In the genomic region with DNA sequence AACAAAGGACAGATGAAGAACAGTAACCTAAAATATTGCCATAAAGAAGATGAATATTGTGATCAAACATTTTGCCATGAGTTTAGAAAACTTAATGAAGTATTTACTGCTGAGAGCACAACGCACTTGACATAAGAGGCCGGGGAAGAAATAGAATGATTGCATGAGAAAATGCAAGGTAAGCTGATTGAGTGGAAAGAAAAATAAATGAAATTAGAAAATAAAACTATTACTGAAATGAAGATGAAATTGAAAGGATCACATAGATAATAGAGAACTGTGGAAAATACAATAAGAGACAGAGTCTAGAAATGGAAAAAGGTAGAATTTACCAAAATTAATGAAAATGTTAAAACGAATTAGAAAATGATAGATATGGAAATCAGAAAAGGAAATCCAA, we compare ENCODE assay signal across 16 cellular contexts. TPM values are rescaled to one million over a fixed set of nuclear protein-coding genes. Genes with fewer than 3 reads are reported as not detected.
DNase-seq lines count a peak whose midpoint lies in the region; ATAC-seq and TF ChIP-seq lines count a peak whose summit lies in the region.
"Had no signal": no experiment of that assay in that cellular context is flagged by ENCODE, and none has a peak within 500 bp of the region (broad histone marks: within the 10 kb centered on the region; RNA-seq: fewer than 3 reads in every experiment).

No MANE protein-coding gene starts in this region.

- peaks cover 18% of the 10 kb centered on the region for H3K36me3 Mint-ChIP-seq in activated naive CD8-positive, alpha-beta T cell
- H3K36me3 Mint-ChIP-seq in activated naive CD8-positive, alpha-beta T cell treated with anti-CD3 and anti-CD28 coated beads, Interleukin-2, amount 50 U/mL, for 24 hours (ENCODE audit: low read depth): peaks cover 52% of the 10 kb centered on the region
- H3K36me3 Mint-ChIP-seq in T-cell: peaks cover 52% of the 10 kb centered on the region
- H3K36me3 Mint-ChIP-seq in effector memory CD8-positive, alpha-beta T cell (ENCODE audit: insufficient read depth): peaks cover 87% of the 10 kb centered on the region
- H3K36me3 Mint-ChIP-seq in stimulated activated effector memory CD8-positive, alpha-beta T cell treated with anti-CD3 and anti-CD28 coated beads, Interleukin-12 subunit alpha, Interleukin-12 subunit beta, amount 100 ng/mL, for 72 hours: peaks cover 81% of the 10 kb centered on the region

- peak overlapping the region; percentile 41 for H3K4me3 Mint-ChIP-seq in activated naive CD8-positive, alpha-beta T cell
- H3K4me3 Mint-ChIP-seq in activated naive CD8-positive, alpha-beta T cell treated with anti-CD3 and anti-CD28 coated beads, Interleukin-2, amount 50 U/mL, for 24 hours: no peak overlapping the region
- H3K4me3 Mint-ChIP-seq in T-cell: peak overlapping the region in 2 of 3 donors; percentile 26 to 65
- H3K4me3 Mint-ChIP-seq in effector memory CD8-positive, alpha-beta T cell: peak overlapping the region; percentile 11 to 61
- peak overlapping the region; percentile 48 for H3K4me3 Mint-ChIP-seq in stimulated activated effector memory CD8-positive, alpha-beta T cell treated with anti-CD3 and anti-CD28 coated beads, Interleukin-12 subunit alpha, Interleukin-12 subunit beta, amount 100 ng/mL, for 72 hours
- H3K4me3 Mint-ChIP-seq: dendritic cell treated with granulocyte-macrophage colony-stimulating factor and Interleukin-4, amounts not matched to agents 40 ng/mL and 50 ng/mL, for 4 days; GM23338; neural progenitor cell had no signal

- peaks cover 78% of the 10 kb centered on the region for H3K4me1 Mint-ChIP-seq in activated naive CD8-positive, alpha-beta T cell (ENCODE audit: low read depth)
- H3K4me1 Mint-ChIP-seq in activated naive CD8-positive, alpha-beta T cell treated with anti-CD3 and anti-CD28 coated beads, Interleukin-2, amount 50 U/mL, for 24 hours: peaks cover 65% of the 10 kb centered on the region
- H3K4me1 Mint-ChIP-seq in T-cell: peaks cover 78 to 86% (median 79%) of the 10 kb centered on the region in 3 donors
- peaks cover 44 to 55% of the 10 kb centered on the region in 2 donors for H3K4me1 Mint-ChIP-seq in effector memory CD8-positive, alpha-beta T cell (ENCODE audit: low read depth in 2 of 2)
- H3K4me1 Mint-ChIP-seq in stimulated activated effector memory CD8-positive, alpha-beta T cell treated with anti-CD3 and anti-CD28 coated beads, Interleukin-12 subunit alpha, Interleukin-12 subunit beta, amount 100 ng/mL, for 72 hours: peaks cover 59% of the 10 kb centered on the region
- H3K4me1 Mint-ChIP-seq: GM23338, neural progenitor cell had no signal

- H3K27me3 Mint-ChIP-seq in activated naive CD8-positive, alpha-beta T cell: no peaks in the 10 kb centered on the region
- H3K27me3 Mint-ChIP-seq in activated naive CD8-positive, alpha-beta T cell treated with anti-CD3 and anti-CD28 coated beads, Interleukin-2, amount 50 U/mL, for 24 hours: no peaks in the 10 kb centered on the region
- H3K27me3 Mint-ChIP-seq in T-cell: no peaks in the 10 kb centered on the region
- H3K27me3 Mint-ChIP-seq in effector memory CD8-positive, alpha-beta T cell: no peaks in the 10 kb centered on the region
- H3K27me3 Mint-ChIP-seq: dendritic cell treated with granulocyte-macrophage colony-stimulating factor and Interleukin-4, amounts not matched to agents 40 ng/mL and 50 ng/mL, for 4 days had no signal

- no peak for TF ChIP-seq POLR2A in erythroblast (IDR thresholded peaks at IDR 0.05; ENCODE audit: low read length)

- no peak for ATAC-seq in activated naive CD8-positive, alpha-beta T cell treated with anti-CD3 and anti-CD28 coated beads, Interleukin-2, amount 50 U/mL, for 24 hours
- ATAC-seq in T-cell (replicated peaks in 1 of 4): no peak
- no peak for ATAC-seq in effector memory CD8-positive, alpha-beta T cell (replicated peaks)
- ATAC-seq in stimulated activated effector memory CD8-positive, alpha-beta T cell treated with anti-CD3 and anti-CD28 coated beads, Interleukin-12 subunit alpha, Interleukin-12 subunit beta, amount 100 ng/mL, for 72 hours: no peak
- no peak for ATAC-seq in HG02642 (IDR thresholded peaks at IDR 0.05; ENCODE audit: poor library complexity, unreplicated experiment)
- ATAC-seq: body of pancreas, GM23338 had no signal

- no peak for DNase-seq in activated naive CD8-positive, alpha-beta T cell treated with anti-CD3 and anti-CD28 coated beads, Interleukin-2, amount 50 U/mL, for 24 hours
- DNase-seq in T-cell: no peak
- no peak for DNase-seq in effector memory CD8-positive, alpha-beta T cell
- DNase-seq in stimulated activated effector memory CD8-positive, alpha-beta T cell treated with anti-CD3 and anti-CD28 coated beads, Interleukin-12 subunit alpha, Interleukin-12 subunit beta, amount 100 ng/mL, for 72 hours (ENCODE audit: low spot score in 2 of 2): no peak
- no peak for DNase-seq in hippocampal formation (lab: John Stamatoyannopoulos, UW)
- DNase-seq in erythroblast (lab: John Stamatoyannopoulos, UW): no peak
- DNase-seq: body of pancreas, esophagus squamous epithelium, NCI-H146, NCI-H345, SIG-M5 had no signal

- CTCF ChIA-PET in T-cell (lab: Charles Lee): no interaction called here

- H3K9me3 Mint-ChIP-seq in activated naive CD8-positive, alpha-beta T cell (ENCODE audit: low read depth): no peaks in the 10 kb centered on the region
- H3K9me3 Mint-ChIP-seq in activated naive CD8-positive, alpha-beta T cell treated with anti-CD3 and anti-CD28 coated beads, Interleukin-2, amount 50 U/mL, for 24 hours: no peaks in the 10 kb centered on the region
- no peaks in the 10 kb centered on the region for H3K9me3 Mint-ChIP-seq in T-cell
- no peaks in the 10 kb centered on the region for H3K9me3 Mint-ChIP-seq in effector memory CD8-positive, alpha-beta T cell
- H3K9me3 Mint-ChIP-seq in stimulated activated effector memory CD8-positive, alpha-beta T cell treated with anti-CD3 and anti-CD28 coated beads, Interleukin-12 subunit alpha, Interleukin-12 subunit beta, amount 100 ng/mL, for 72 hours: no peaks in the 10 kb centered on the region
- H3K9me3 Mint-ChIP-seq: dendritic cell treated with granulocyte-macrophage colony-stimulating factor and Interleukin-4, amounts not matched to agents 40 ng/mL and 50 ng/mL, for 4 days; GM23338 had no signal

- POLR2A ChIA-PET in T-cell (lab: Charles Lee): interaction anchor here in 1 of 2 donors (0.8 kb wide), 1 partner anchor 1936 kb away, joined by 4 read pairs; no protein-coding TSS in a partner anchor

- peak overlapping the region; percentile 54 for H3K27ac Mint-ChIP-seq in activated naive CD8-positive, alpha-beta T cell
- no peak overlapping the region for H3K27ac Mint-ChIP-seq in activated naive CD8-positive, alpha-beta T cell treated with anti-CD3 and anti-CD28 coated beads, Interleukin-2, amount 50 U/mL, for 24 hours
- peak overlapping the region; percentile 71 to 85 for H3K27ac Mint-ChIP-seq in T-cell
- peak overlapping the region in 1 of 2 donors; percentile 83 for H3K27ac Mint-ChIP-seq in effector memory CD8-positive, alpha-beta T cell
- H3K27ac Mint-ChIP-seq in stimulated activated effector memory CD8-positive, alpha-beta T cell treated with anti-CD3 and anti-CD28 coated beads, Interleukin-12 subunit alpha, Interleukin-12 subunit beta, amount 100 ng/mL, for 72 hours: peak overlapping the region; percentile 88
- H3K27ac Mint-ChIP-seq: dendritic cell treated with granulocyte-macrophage colony-stimulating factor and Interleukin-4, amounts not matched to agents 40 ng/mL and 50 ng/mL, for 4 days; neural progenitor cell had no signal

RNA-seq across cellular contexts. Expression of a gene that starts 10.1 kb away (rescaled TPM):
- total RNA-seq in T-cell: 100 to 1,000 TPM in 2 of 5 donors, 10 to 100 TPM in 3; 56.5 to 118 (median 69.5) TPM
